ENCODE assay signal across 19 cellular contexts in genomic region chr3:134350266-134350665, GRCh38. TPM values are rescaled to one million over a fixed set of nuclear protein-coding genes. Genes with fewer than 3 reads are reported as not detected.
DNase-seq lines count a peak whose midpoint lies in the region; ATAC-seq, FAIRE-seq and TF ChIP-seq lines count a peak whose summit lies in the region.
"Had no signal": no experiment of that assay in that cellular context is flagged by ENCODE, and none has a peak within 500 bp of the region (broad histone marks: within the 10 kb centered on the region; RNA-seq: fewer than 3 reads in every experiment).

No MANE protein-coding gene starts in this region.

- TF ChIP-seq POLR2A in sigmoid colon (IDR thresholded peaks at IDR 0.05), result no peak
- no peak for TF ChIP-seq POLR2A in vagina (IDR thresholded peaks at IDR 0.05)
- TF ChIP-seq POLR2A in GM12892 (IDR thresholded peaks at IDR 0.05; ENCODE audit: low read depth, low read length), result no peak

- H3K27ac Mint-ChIP-seq in stimulated activated naive B cell treated with anti-CD40 and anti-IgM and Interleukin-4, amounts not matched to agents 10 μg/mL and 1 μg/mL and 100 μg/mL, for 72 hours, result no peak overlapping the region
- no peak overlapping the region for H3K27ac Mint-ChIP-seq in immature natural killer cell
- H3K27ac Mint-ChIP-seq: activated naive CD8-positive, alpha-beta T cell treated with anti-CD3 and anti-CD28 coated beads for 36 hours; naive thymus-derived CD4-positive, alpha-beta T cell; T-helper 2 cell treated with Interferon-gamma antibody and Interleukin-4, amounts not matched to agents 5 μg/mL and 100 μg/mL, for 36 hours had no signal

- H3K36me3 ChIP-seq in PC-9 (ENCODE audit: low read depth) (peaks cover 17% of the 10 kb centered on the region), colonic mucosa (no peaks in the 10 kb centered on the region), sigmoid colon (peaks cover 0 to 15% (median 5%) of the 10 kb centered on the region in 4 donors), vagina (peaks cover 0 to 8% of the 10 kb centered on the region in 2 donors)

- TSS peak; percentile 30 for BruUV-seq in PC-9 (replicated peaks; lab: Mats Ljungman, UMichigan)

- no peaks in the 10 kb centered on the region for H3K9me2 ChIP-seq in PC-9 (ENCODE audit: insufficient read depth)

- intact Hi-C loops in PC-9 (cut with micrococcal nuclease; ENCODE audit: unreplicated experiment) (loop anchor here (5.0 kb wide), 1 partner anchor 138 kb away; no protein-coding TSS in a partner anchor), colonic mucosa (cut with DNase I) (no loop called here), sigmoid colon (cut with DNase I) (no loop called here), vagina (cut with DNase I) (no loop called here)

- H3K9ac ChIP-seq in colonic mucosa (ENCODE audit: low read depth in 2 of 2, low read length in 2 of 2), result no peak overlapping the region
- H3K9ac ChIP-seq: KMS-11, parathyroid adenoma had no signal

- H3K4me1 ChIP-seq in PC-9 (replicated peaks; ENCODE audit: insufficient read depth) (peaks cover 78% of the 10 kb centered on the region), colonic mucosa (peaks cover 23% of the 10 kb centered on the region), sigmoid colon (peaks cover 0 to 59% (median 45%) of the 10 kb centered on the region in 4 donors), vagina (peaks cover 52% of the 10 kb centered on the region)

- H2AFZ ChIP-seq in PC-9, result no peak overlapping the region
- H2AFZ ChIP-seq: parathyroid adenoma had no signal

- no peaks in the 10 kb centered on the region for H4K20me1 ChIP-seq in PC-9 (ENCODE audit: insufficient read depth)

- H3K27me3 ChIP-seq in PC-9 (ENCODE audit: insufficient read depth, low read depth), result no peaks in the 10 kb centered on the region
- H3K27me3 ChIP-seq in colonic mucosa, result no peaks in the 10 kb centered on the region
- H3K27me3 ChIP-seq in sigmoid colon, result no peaks in the 10 kb centered on the region
- no peaks in the 10 kb centered on the region for H3K27me3 ChIP-seq in vagina
- H3K27me3 ChIP-seq: SJSA1 had no signal

- H3K9me3 ChIP-seq in PC-9 (ENCODE audit: insufficient read depth, low read depth), result peaks cover 12% of the 10 kb centered on the region
- peaks cover 6% of the 10 kb centered on the region for H3K9me3 ChIP-seq in colonic mucosa
- no peaks in the 10 kb centered on the region for H3K9me3 ChIP-seq in sigmoid colon
- no peaks in the 10 kb centered on the region for H3K9me3 ChIP-seq in vagina

- CTCF ChIA-PET in PC-9 (lab: Charles Lee), result no interaction called here

- peaks cover 6 to 9% of the 10 kb centered on the region in 2 donors for H3K9me3 Mint-ChIP-seq in stimulated activated naive B cell treated with anti-CD40 and anti-IgM and Interleukin-4, amounts not matched to agents 10 μg/mL and 1 μg/mL and 100 μg/mL, for 72 hours
- peaks cover 1 to 10% (median 7%) of the 10 kb centered on the region in 6 donors for H3K9me3 Mint-ChIP-seq in immature natural killer cell
- H3K9me3 Mint-ChIP-seq: T-helper 2 cell treated with Interferon-gamma antibody and Interleukin-4, amounts not matched to agents 5 μg/mL and 100 μg/mL, for 36 hours had no signal

- POLR2A ChIA-PET in PC-9 (lab: Charles Lee; ENCODE audit: unreplicated experiment), result interaction anchor here (0.6 to 2.6 kb wide), 6 partner anchors 14 to 37 kb away, joined by 3 to 23 read pairs (median 10); no protein-coding TSS in a partner anchor

- H3K27ac ChIP-seq in PC-9 (peak overlapping the region; percentile 100), colonic mucosa (peak overlapping the region; percentile 13), sigmoid colon (peak overlapping the region in 3 of 4 donors; percentile 71 to 100 (median 98)), vagina (peak overlapping the region; percentile 39)
- H3K27ac ChIP-seq: KMS-11, parathyroid adenoma, SJSA1 had no signal

- TF ChIP-seq EP300 in sigmoid colon (IDR thresholded peaks at IDR 0.05), result no peak

- DNase-seq in PC-9, result no peak
- DNase-seq in colonic mucosa, result no peak
- no peak for DNase-seq in sigmoid colon
- DNase-seq in vagina (ENCODE audit: extremely low spot score in 2 of 2), result no peak
- DNase-seq in stimulated activated naive B cell treated with anti-CD40 and anti-IgM and Interleukin-4, amounts not matched to agents 10 μg/mL and 1 μg/mL and 100 μg/mL, for 72 hours, result no peak
- DNase-seq in immature natural killer cell, result no peak
- DNase-seq in GM12892 (ENCODE audit: insufficient read length), result no peak
- DNase-seq: activated CD4-positive, CD25-positive, alpha-beta regulatory T cell; activated naive CD8-positive, alpha-beta T cell treated with anti-CD3 and anti-CD28 coated beads for 36 hours; activated T-cell treated with anti-CD3 and anti-CD28 coated beads, Interleukin-2, amount 50 U/mL, for 48 hours; head of caudate nucleus; naive thymus-derived CD4-positive, alpha-beta T cell; NCI-H1048; NCI-H524 had no signal

- peaks cover 22% of the 10 kb centered on the region for H3K79me2 ChIP-seq in PC-9 (ENCODE audit: low read depth)
- H3K79me2 ChIP-seq: parathyroid adenoma had no signal

- H3K4me3 ChIP-seq in PC-9 (peak overlapping the region; percentile 40; the same call in 1 of the 2 replicates), colonic mucosa (no peak overlapping the region), sigmoid colon (no peak overlapping the region), vagina (no peak overlapping the region)
- H3K4me3 ChIP-seq: SJSA1 had no signal

- FAIRE-seq in GM12892 (lab: Jason Lieb, UNC), result no peak
- FAIRE-seq: G401.6 had no signal

- H3K4me1 Mint-ChIP-seq in stimulated activated naive B cell treated with anti-CD40 and anti-IgM and Interleukin-4, amounts not matched to agents 10 μg/mL and 1 μg/mL and 100 μg/mL, for 72 hours, result no peaks in the 10 kb centered on the region
- H3K4me1 Mint-ChIP-seq in immature natural killer cell, result no peaks in the 10 kb centered on the region
- H3K4me1 Mint-ChIP-seq: activated naive CD8-positive, alpha-beta T cell treated with anti-CD3 and anti-CD28 coated beads for 36 hours had no signal

- peaks cover 63% of the 10 kb centered on the region for H3F3A ChIP-seq in PC-9 (ENCODE audit: insufficient read depth, low read depth)

- peaks cover 7 to 11% of the 10 kb centered on the region in 2 donors for H3K27me3 Mint-ChIP-seq in stimulated activated naive B cell treated with anti-CD40 and anti-IgM and Interleukin-4, amounts not matched to agents 10 μg/mL and 1 μg/mL and 100 μg/mL, for 72 hours
- H3K27me3 Mint-ChIP-seq in immature natural killer cell (ENCODE audit: low read depth in 3 of 3), result peaks cover 0 to 1% (median 0%) of the 10 kb centered on the region in 3 donors
- H3K27me3 Mint-ChIP-seq: activated naive CD8-positive, alpha-beta T cell treated with anti-CD3 and anti-CD28 coated beads for 36 hours had no signal

- TF ChIP-seq CTCF in PC-9 (conservative IDR thresholded peaks at IDR 0.05) (no peak), colonic mucosa (IDR thresholded peaks at IDR 0.05) (no peak), sigmoid colon (IDR thresholded peaks at IDR 0.05) (no peak), vagina (IDR thresholded peaks at IDR 0.05) (no peak)

- no peak overlapping the region for H3K4me3 Mint-ChIP-seq in stimulated activated naive B cell treated with anti-CD40 and anti-IgM and Interleukin-4, amounts not matched to agents 10 μg/mL and 1 μg/mL and 100 μg/mL, for 72 hours
- no peak overlapping the region for H3K4me3 Mint-ChIP-seq in immature natural killer cell
- H3K4me3 Mint-ChIP-seq: activated naive CD8-positive, alpha-beta T cell treated with anti-CD3 and anti-CD28 coated beads for 36 hours; naive thymus-derived CD4-positive, alpha-beta T cell; T-helper 2 cell treated with Interferon-gamma antibody and Interleukin-4, amounts not matched to agents 5 μg/mL and 100 μg/mL, for 36 hours had no signal

- no peak for ATAC-seq in stimulated activated naive B cell treated with anti-CD40 and anti-IgM and Interleukin-4, amounts not matched to agents 10 μg/mL and 1 μg/mL and 100 μg/mL, for 72 hours (replicated peaks)
- ATAC-seq: naive thymus-derived CD4-positive, alpha-beta T cell had no signal

- 95 to 96% methylated on average over 3 of the region's 3 CpGs for WGBS in sigmoid colon, 2 donors

- peak overlapping the region; percentile 75 for H3K4me2 ChIP-seq in PC-9
- H3K4me2 ChIP-seq: KMS-11 had no signal

- H3K36me3 Mint-ChIP-seq in stimulated activated naive B cell treated with anti-CD40 and anti-IgM and Interleukin-4, amounts not matched to agents 10 μg/mL and 1 μg/mL and 100 μg/mL, for 72 hours, result peaks cover 0 to 2% of the 10 kb centered on the region in 2 donors
- H3K36me3 Mint-ChIP-seq in immature natural killer cell, result no peaks in the 10 kb centered on the region
- H3K36me3 Mint-ChIP-seq: activated naive CD8-positive, alpha-beta T cell treated with anti-CD3 and anti-CD28 coated beads for 36 hours had no signal

RNA-seq across cellular contexts. Expression of gene AMOTL2, which starts 24.0 kb away (rescaled TPM):
- total RNA-seq in PC-9 (2021) (147 and 221 TPM in 2 replicates), colonic mucosa (10 to 100 TPM; 17.8 to 19.9 TPM), sigmoid colon (100 to 1,000 TPM in 1 of 4 donors, 10 to 100 TPM in 3; 43.5 to 112 (median 47.6) TPM), vagina (60.6 TPM)
- polyA plus RNA-seq in sigmoid colon (10 to 100 TPM in 1 of 3 donors, 1 to 10 TPM in 2; 1.6 to 13.8 (median 9.9) TPM), immature natural killer cell (not detected)
- polyA plus RNA-seq in GM12892 (2012; ENCODE audit: missing spikeins), result 0.15 TPM
- total RNA-seq: activated naive CD8-positive, alpha-beta T cell treated with anti-CD3 and anti-CD28 coated beads for 36 hours; naive thymus-derived CD4-positive, alpha-beta T cell had no signal

Comparison
In these comparisons a context has a peak if more than half of its experiments do, and no peak if none do; other contexts are left out.
1. H3K27ac ChIP-seq: peak in every context shown above with its lines; median percentile 100 in PC-9; 98 in sigmoid colon; 39 in vagina; 13 in colonic mucosa.